In the genomic region with DNA sequence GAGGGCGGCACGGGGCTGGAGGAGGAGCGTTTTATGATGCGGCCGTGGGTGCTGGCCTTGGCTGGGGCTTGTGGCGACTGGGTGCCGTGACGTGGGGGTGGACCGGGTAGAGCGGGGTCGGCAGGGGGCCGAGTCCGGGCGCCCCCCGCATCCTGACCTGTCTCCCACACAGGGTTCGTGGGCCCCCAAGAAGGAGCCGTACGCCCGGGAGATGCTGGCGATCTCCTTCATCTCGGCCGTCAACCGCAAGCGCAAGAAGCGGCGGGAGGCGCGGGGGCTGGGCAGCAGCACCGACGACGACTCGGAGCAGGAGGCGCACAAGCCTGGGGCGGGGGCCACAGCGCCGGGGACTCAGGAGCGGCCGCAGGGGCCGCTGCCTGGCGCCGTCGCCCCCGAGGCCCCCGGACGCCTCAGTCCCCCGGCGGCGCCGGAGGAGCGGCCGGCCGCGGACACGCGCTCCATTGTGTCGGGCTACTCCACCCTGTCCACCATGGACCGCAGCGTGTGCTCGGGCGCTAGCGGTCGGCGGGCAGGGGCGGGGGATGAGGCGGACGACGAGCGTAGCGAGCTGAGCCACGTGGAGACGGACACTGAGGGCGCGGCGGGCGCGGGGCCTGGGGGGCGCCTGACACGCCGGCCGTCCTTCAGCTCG, we compare ENCODE assay signal across 1 cellular context.
A peak's percentile ranks its signal among the peaks of the same experiment; 100 is the strongest.
TF ChIP-seq lines count a peak whose summit lies in the region.

No MANE protein-coding gene starts in this region.

TF ChIP-seq in H1, 55 proteins besides CTCF, POLR2A, EP300 and RAD21 (continued from another document):
- TF ChIP-seq, protein P1, sequence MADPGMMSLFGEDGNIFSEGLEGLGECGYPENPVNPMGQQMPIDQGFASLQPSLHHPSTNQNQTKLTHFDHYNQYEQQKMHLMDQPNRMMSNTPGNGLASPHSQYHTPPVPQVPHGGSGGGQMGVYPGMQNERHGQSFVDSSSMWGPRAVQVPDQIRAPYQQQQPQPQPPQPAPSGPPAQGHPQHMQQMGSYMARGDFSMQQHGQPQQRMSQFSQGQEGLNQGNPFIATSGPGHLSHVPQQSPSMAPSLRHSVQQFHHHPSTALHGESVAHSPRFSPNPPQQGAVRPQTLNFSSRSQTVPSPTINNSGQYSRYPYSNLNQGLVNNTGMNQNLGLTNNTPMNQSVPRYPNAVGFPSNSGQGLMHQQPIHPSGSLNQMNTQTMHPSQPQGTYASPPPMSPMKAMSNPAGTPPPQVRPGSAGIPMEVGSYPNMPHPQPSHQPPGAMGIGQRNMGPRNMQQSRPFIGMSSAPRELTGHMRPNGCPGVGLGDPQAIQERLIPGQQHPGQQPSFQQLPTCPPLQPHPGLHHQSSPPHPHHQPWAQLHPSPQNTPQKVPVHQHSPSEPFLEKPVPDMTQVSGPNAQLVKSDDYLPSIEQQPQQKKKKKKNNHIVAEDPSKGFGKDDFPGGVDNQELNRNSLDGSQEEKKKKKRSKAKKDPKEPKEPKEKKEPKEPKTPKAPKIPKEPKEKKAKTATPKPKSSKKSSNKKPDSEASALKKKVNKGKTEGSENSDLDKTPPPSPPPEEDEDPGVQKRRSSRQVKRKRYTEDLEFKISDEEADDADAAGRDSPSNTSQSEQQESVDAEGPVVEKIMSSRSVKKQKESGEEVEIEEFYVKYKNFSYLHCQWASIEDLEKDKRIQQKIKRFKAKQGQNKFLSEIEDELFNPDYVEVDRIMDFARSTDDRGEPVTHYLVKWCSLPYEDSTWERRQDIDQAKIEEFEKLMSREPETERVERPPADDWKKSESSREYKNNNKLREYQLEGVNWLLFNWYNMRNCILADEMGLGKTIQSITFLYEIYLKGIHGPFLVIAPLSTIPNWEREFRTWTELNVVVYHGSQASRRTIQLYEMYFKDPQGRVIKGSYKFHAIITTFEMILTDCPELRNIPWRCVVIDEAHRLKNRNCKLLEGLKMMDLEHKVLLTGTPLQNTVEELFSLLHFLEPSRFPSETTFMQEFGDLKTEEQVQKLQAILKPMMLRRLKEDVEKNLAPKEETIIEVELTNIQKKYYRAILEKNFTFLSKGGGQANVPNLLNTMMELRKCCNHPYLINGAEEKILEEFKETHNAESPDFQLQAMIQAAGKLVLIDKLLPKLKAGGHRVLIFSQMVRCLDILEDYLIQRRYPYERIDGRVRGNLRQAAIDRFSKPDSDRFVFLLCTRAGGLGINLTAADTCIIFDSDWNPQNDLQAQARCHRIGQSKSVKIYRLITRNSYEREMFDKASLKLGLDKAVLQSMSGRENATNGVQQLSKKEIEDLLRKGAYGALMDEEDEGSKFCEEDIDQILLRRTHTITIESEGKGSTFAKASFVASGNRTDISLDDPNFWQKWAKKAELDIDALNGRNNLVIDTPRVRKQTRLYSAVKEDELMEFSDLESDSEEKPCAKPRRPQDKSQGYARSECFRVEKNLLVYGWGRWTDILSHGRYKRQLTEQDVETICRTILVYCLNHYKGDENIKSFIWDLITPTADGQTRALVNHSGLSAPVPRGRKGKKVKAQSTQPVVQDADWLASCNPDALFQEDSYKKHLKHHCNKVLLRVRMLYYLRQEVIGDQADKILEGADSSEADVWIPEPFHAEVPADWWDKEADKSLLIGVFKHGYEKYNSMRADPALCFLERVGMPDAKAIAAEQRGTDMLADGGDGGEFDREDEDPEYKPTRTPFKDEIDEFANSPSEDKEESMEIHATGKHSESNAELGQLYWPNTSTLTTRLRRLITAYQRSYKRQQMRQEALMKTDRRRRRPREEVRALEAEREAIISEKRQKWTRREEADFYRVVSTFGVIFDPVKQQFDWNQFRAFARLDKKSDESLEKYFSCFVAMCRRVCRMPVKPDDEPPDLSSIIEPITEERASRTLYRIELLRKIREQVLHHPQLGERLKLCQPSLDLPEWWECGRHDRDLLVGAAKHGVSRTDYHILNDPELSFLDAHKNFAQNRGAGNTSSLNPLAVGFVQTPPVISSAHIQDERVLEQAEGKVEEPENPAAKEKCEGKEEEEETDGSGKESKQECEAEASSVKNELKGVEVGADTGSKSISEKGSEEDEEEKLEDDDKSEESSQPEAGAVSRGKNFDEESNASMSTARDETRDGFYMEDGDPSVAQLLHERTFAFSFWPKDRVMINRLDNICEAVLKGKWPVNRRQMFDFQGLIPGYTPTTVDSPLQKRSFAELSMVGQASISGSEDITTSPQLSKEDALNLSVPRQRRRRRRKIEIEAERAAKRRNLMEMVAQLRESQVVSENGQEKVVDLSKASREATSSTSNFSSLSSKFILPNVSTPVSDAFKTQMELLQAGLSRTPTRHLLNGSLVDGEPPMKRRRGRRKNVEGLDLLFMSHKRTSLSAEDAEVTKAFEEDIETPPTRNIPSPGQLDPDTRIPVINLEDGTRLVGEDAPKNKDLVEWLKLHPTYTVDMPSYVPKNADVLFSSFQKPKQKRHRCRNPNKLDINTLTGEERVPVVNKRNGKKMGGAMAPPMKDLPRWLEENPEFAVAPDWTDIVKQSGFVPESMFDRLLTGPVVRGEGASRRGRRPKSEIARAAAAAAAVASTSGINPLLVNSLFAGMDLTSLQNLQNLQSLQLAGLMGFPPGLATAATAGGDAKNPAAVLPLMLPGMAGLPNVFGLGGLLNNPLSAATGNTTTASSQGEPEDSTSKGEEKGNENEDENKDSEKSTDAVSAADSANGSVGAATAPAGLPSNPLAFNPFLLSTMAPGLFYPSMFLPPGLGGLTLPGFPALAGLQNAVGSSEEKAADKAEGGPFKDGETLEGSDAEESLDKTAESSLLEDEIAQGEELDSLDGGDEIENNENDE (IDR thresholded peaks at IDR 0.05; ENCODE audit: insufficient replicate concordance, low read length) = no peak
- TF ChIP-seq CREB1 (IDR thresholded peaks at IDR 0.05) (no peak), BACH1 (IDR thresholded peaks at IDR 0.05; ENCODE audit: low read length) (no peak), GABPA (IDR thresholded peaks at IDR 0.05; ENCODE audit: borderline replicate concordance, insufficient read depth, low read length) (no peak; the same call in 1 of the 2 replicates), TBP (IDR thresholded peaks at IDR 0.05; ENCODE audit: low read depth, low read length) (no peak), KDM1A (IDR thresholded peaks at IDR 0.05; ENCODE audit: borderline replicate concordance, low read length) (no peak), ZNF274 (IDR thresholded peaks at IDR 0.05; ENCODE audit: borderline replicate concordance, extremely low read depth, low read length) (no peak), CTBP2 (IDR thresholded peaks at IDR 0.05; ENCODE audit: borderline replicate concordance, insufficient read depth, insufficient read length, low read length) (no peak), JUND (IDR thresholded peaks at IDR 0.05; ENCODE audit: low read length) (no peak), FOSL1 (IDR thresholded peaks at IDR 0.05; ENCODE audit: insufficient read depth, low read depth, low read length) (no peak), TAF1 (IDR thresholded peaks at IDR 0.05; ENCODE audit: low read depth, low read length) (0 out of 2 replicates have a peak, but pooled peaks have one; percentile 25), NANOG (IDR thresholded peaks at IDR 0.05; ENCODE audit: insufficient read depth, low read depth, low read length, poor library complexity, severe bottlenecking) (no peak), TEAD4 (IDR thresholded peaks at IDR 0.05; ENCODE audit: low read depth, low read length) (no peak), CHD2 (IDR thresholded peaks at IDR 0.05; ENCODE audit: low read length) (no peak), NRF1 (IDR thresholded peaks at IDR 0.05; ENCODE audit: low read depth, low read length) (no peak), SUZ12 (IDR thresholded peaks at IDR 0.05; ENCODE audit: low read length) (peak; percentile 32), TAF7 (optimal IDR thresholded peaks at IDR 0.05; ENCODE audit: borderline replicate concordance, low read depth, low read length) (no peak), CEBPB (IDR thresholded peaks at IDR 0.05; ENCODE audit: low read depth, low read length) (no peak), EZH2 (IDR thresholded peaks at IDR 0.05; ENCODE audit: low read depth, low read length, severe bottlenecking) (peak; percentile 35), SP2 (IDR thresholded peaks at IDR 0.05; ENCODE audit: low read length) (no peak), SP1 (IDR thresholded peaks at IDR 0.05; ENCODE audit: low read depth, low read length) (no peak), RFX5 (IDR thresholded peaks at IDR 0.05; ENCODE audit: borderline replicate concordance, low read depth, low read length) (no peak), HDAC6 (IDR thresholded peaks at IDR 0.05; ENCODE audit: low read depth, low read length) (no peak), ASH2L (IDR thresholded peaks at IDR 0.05; ENCODE audit: low read length) (no peak), HDAC2 (IDR thresholded peaks at IDR 0.05; ENCODE audit: borderline replicate concordance in 1 of 2, low read depth in 2 of 2, low read length in 2 of 2) (no peak), BCL11A (IDR thresholded peaks at IDR 0.05; ENCODE audit: low read depth in 2 of 2, low read length in 2 of 2) (no peak), TCF12 (IDR thresholded peaks at IDR 0.05; ENCODE audit: low read depth, low read length) (no peak), SIRT6 (IDR thresholded peaks at IDR 0.05; ENCODE audit: low read length) (no peak), POLR2AphosphoS5 (IDR thresholded peaks at IDR 0.05; ENCODE audit: low read depth, low read length) (peak; percentile 85), GTF2F1 (IDR thresholded peaks at IDR 0.05; ENCODE audit: borderline replicate concordance, low read depth, low read length) (no peak), SIN3A (conservative IDR thresholded peaks at IDR 0.05 in 1 of 2, IDR thresholded peaks at IDR 0.05 in 1 of 2; ENCODE audit: low read depth in 1 of 2, low read length in 2 of 2) (peak in 1 of 2 experiments; percentile 34; a peak in 1 of 4 replicates), SRF (IDR thresholded peaks at IDR 0.05; ENCODE audit: low read depth, low read length) (no peak), CBX5 (IDR thresholded peaks at IDR 0.05; ENCODE audit: low read depth, low read length) (no peak), POU5F1 (IDR thresholded peaks at IDR 0.05; ENCODE audit: low read depth, low read length) (no peak), YY1 (IDR thresholded peaks at IDR 0.05; ENCODE audit: low read depth, low read length) (no peak), RXRA (IDR thresholded peaks at IDR 0.05; ENCODE audit: insufficient read depth, low read depth, low read length) (no peak), RNF2 (IDR thresholded peaks at IDR 0.05; ENCODE audit: borderline replicate concordance, low read depth, low read length, missing control alignments, poor library complexity, severe bottlenecking) (no peak), JUN (IDR thresholded peaks at IDR 0.05; ENCODE audit: low read depth, low read length) (no peak), KDM5A (IDR thresholded peaks at IDR 0.05; ENCODE audit: low read length) (no peak), CBX8 (IDR thresholded peaks at IDR 0.05; ENCODE audit: borderline replicate concordance, low read depth, low read length) (no peak), CHD1 (IDR thresholded peaks at IDR 0.05; ENCODE audit: low read depth, low read length) (no peak), EGR1 (IDR thresholded peaks at IDR 0.05; ENCODE audit: borderline replicate concordance, low read depth, low read length) (no peak)
- TF ChIP-seq, protein P2, sequence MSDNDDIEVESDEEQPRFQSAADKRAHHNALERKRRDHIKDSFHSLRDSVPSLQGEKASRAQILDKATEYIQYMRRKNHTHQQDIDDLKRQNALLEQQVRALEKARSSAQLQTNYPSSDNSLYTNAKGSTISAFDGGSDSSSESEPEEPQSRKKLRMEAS (IDR thresholded peaks at IDR 0.05) = peak; percentile 87
- TF ChIP-seq, protein P3, sequence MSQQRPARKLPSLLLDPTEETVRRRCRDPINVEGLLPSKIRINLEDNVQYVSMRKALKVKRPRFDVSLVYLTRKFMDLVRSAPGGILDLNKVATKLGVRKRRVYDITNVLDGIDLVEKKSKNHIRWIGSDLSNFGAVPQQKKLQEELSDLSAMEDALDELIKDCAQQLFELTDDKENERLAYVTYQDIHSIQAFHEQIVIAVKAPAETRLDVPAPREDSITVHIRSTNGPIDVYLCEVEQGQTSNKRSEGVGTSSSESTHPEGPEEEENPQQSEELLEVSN (IDR thresholded peaks at IDR 0.05) = peak; percentile 71
- TF ChIP-seq, protein P4, sequence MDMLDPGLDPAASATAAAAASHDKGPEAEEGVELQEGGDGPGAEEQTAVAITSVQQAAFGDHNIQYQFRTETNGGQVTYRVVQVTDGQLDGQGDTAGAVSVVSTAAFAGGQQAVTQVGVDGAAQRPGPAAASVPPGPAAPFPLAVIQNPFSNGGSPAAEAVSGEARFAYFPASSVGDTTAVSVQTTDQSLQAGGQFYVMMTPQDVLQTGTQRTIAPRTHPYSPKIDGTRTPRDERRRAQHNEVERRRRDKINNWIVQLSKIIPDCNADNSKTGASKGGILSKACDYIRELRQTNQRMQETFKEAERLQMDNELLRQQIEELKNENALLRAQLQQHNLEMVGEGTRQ (IDR thresholded peaks at IDR 0.05; ENCODE audit: low read length) = no peak
- TF ChIP-seq, protein P5, sequence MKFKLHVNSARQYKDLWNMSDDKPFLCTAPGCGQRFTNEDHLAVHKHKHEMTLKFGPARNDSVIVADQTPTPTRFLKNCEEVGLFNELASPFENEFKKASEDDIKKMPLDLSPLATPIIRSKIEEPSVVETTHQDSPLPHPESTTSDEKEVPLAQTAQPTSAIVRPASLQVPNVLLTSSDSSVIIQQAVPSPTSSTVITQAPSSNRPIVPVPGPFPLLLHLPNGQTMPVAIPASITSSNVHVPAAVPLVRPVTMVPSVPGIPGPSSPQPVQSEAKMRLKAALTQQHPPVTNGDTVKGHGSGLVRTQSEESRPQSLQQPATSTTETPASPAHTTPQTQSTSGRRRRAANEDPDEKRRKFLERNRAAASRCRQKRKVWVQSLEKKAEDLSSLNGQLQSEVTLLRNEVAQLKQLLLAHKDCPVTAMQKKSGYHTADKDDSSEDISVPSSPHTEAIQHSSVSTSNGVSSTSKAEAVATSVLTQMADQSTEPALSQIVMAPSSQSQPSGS (IDR thresholded peaks at IDR 0.05; ENCODE audit: low read length) = no peak
- TF ChIP-seq, protein P6, sequence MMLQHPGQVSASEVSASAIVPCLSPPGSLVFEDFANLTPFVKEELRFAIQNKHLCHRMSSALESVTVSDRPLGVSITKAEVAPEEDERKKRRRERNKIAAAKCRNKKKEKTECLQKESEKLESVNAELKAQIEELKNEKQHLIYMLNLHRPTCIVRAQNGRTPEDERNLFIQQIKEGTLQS (IDR thresholded peaks at IDR 0.05; ENCODE audit: insufficient read depth, low read depth, low read length) = no peak
